In genomic region chr9:86519216-86519615, GRCh38 we compare ENCODE assay signal across 26 cellular contexts.
DNase-seq lines count a peak whose midpoint lies in the region; ATAC-seq and TF ChIP-seq lines count a peak whose summit lies in the region.
"Had no signal": no experiment of that assay in that cellular context is flagged by ENCODE, and none has a peak within 500 bp of the region (broad histone marks: within the 10 kb centered on the region; RNA-seq: fewer than 3 reads in every experiment).

No MANE protein-coding gene starts in this region.

- no peak for ATAC-seq in HG02759 (IDR thresholded peaks at IDR 0.05; ENCODE audit: unreplicated experiment)
- ATAC-seq: CD8-positive, alpha-beta T cell; GM23338; HepG2 had no signal

- no peak for TF ChIP-seq CTCF in CD14-positive monocyte (IDR thresholded peaks at IDR 0.05)

- H3K4me2 ChIP-seq in trophoblast cell (ENCODE audit: low read length): no peak overlapping the region
- H3K4me2 ChIP-seq: GM23338, PC-9, SK-N-SH had no signal

- H3K36me3 ChIP-seq in trophoblast cell (ENCODE audit: control insufficient read depth in 1 of 2, insufficient read depth in 2 of 2, low read length in 2 of 2): no peaks in the 10 kb centered on the region
- H3K36me3 ChIP-seq: BLaER1 treated with 17β-estradiol and CSF1 and Interleukin-3, amounts not matched to agents 10 nM and 100 nM; HAP-1 had no signal

- H3K27ac ChIP-seq in trophoblast cell (ENCODE audit: low read depth, low read length): no peak overlapping the region
- H3K27ac ChIP-seq: BLaER1 treated with 17β-estradiol and CSF1 and Interleukin-3, amounts not matched to agents 10 nM and 100 nM; HL-60; PC-9 had no signal

- no peak overlapping the region for H4K8ac ChIP-seq in trophoblast cell (ENCODE audit: low read depth, low read length)

- H2BK5ac ChIP-seq in trophoblast cell (ENCODE audit: low read depth, low read length, poor library complexity): no peak overlapping the region

- no peaks in the 10 kb centered on the region for H3K36me3 Mint-ChIP-seq in CD14-positive monocyte
- H3K36me3 Mint-ChIP-seq: CD8-positive, alpha-beta T cell had no signal

- no peak overlapping the region for H3K23ac ChIP-seq in trophoblast cell (ENCODE audit: low read length)

- no peak overlapping the region for H3K4me3 ChIP-seq in trophoblast cell (ENCODE audit: low read depth, low read length)
- H3K4me3 ChIP-seq: BLaER1 treated with 17β-estradiol and CSF1 and Interleukin-3, amounts not matched to agents 10 nM and 100 nM; GM23338; HAP-1; PC-9 had no signal

- H4K12ac ChIP-seq in trophoblast cell (ENCODE audit: low read depth, low read length): no peak overlapping the region

- no peak overlapping the region for H2BK120ac ChIP-seq in trophoblast cell (ENCODE audit: insufficient read depth, low read length, poor library complexity)

- no peaks in the 10 kb centered on the region for H3K27me3 ChIP-seq in trophoblast cell (ENCODE audit: insufficient read depth, low read length)
- H3K27me3 ChIP-seq: BLaER1 treated with 17β-estradiol and CSF1 and Interleukin-3, amounts not matched to agents 10 nM and 100 nM had no signal

- H2AK5ac ChIP-seq in trophoblast cell (ENCODE audit: low read length): no peak overlapping the region

- no peak overlapping the region for H3K4ac ChIP-seq in trophoblast cell (ENCODE audit: low read depth, low read length)

- H3K14ac ChIP-seq in trophoblast cell (ENCODE audit: low read length): no peak overlapping the region

- H3K18ac ChIP-seq in trophoblast cell (ENCODE audit: low read length): no peak overlapping the region

- no peaks in the 10 kb centered on the region for H3K79me2 ChIP-seq in trophoblast cell (ENCODE audit: control insufficient read depth, insufficient read depth, low read length, poor library complexity)

- H2AFZ ChIP-seq in trophoblast cell (ENCODE audit: insufficient read depth, low read length, poor library complexity): no peak overlapping the region
- H2AFZ ChIP-seq: GM23338, PC-9 had no signal

- peaks cover 0 to 5% (median 3%) of the 10 kb centered on the region in 3 donors for H3K27me3 Mint-ChIP-seq in CD14-positive monocyte (ENCODE audit: low read depth in 3 of 3)

- DNase-seq in LHCN-M2 (ENCODE audit: low read depth) (peak; percentile 58), dedifferentiated amniotic fluid mesenchymal stem cell (ENCODE audit: extremely low spot score) (peak; percentile 47), myocyte (ENCODE audit: low read depth) (peak; percentile 40), CD14-positive monocyte (ENCODE audit: low spot score) (no peak), NCI-H526 (lab: John Stamatoyannopoulos, UW) (no peak), trophoblast cell (no peak)
- DNase-seq: ACHN; CD8-positive, alpha-beta T cell; DMS153; KG1; NCI-H1105; NCI-H146; NCI-H2029; NCI-H2227 treated with DMSO at 0.1 percent for 48 hours; NCI-H510A; NCI-H748 treated with DMSO at 0.1 percent for 48 hours; PC-9; RPMI8226; SHP77; SK-N-SH had no signal

- H3K27ac Mint-ChIP-seq in CD14-positive monocyte: no peak overlapping the region
- H3K27ac Mint-ChIP-seq: CD8-positive, alpha-beta T cell; GM23338 had no signal

- H3K4me1 Mint-ChIP-seq in CD14-positive monocyte: no peaks in the 10 kb centered on the region
- H3K4me1 Mint-ChIP-seq: GM23338 had no signal

- no peak overlapping the region for H3K9ac ChIP-seq in trophoblast cell (ENCODE audit: low read length)
- H3K9ac ChIP-seq: BLaER1 treated with 17β-estradiol and CSF1 and Interleukin-3, amounts not matched to agents 10 nM and 100 nM; SK-N-SH had no signal

- peaks cover 4% of the 10 kb centered on the region for H3K79me1 ChIP-seq in trophoblast cell (ENCODE audit: low read length)

- no peak overlapping the region for H2BK12ac ChIP-seq in trophoblast cell (ENCODE audit: low read length)

- H3K4me3 Mint-ChIP-seq in CD14-positive monocyte: no peak overlapping the region
- H3K4me3 Mint-ChIP-seq: CD8-positive, alpha-beta T cell; GM23338 had no signal

- H4K91ac ChIP-seq in trophoblast cell (ENCODE audit: low read depth, low read length): no peak overlapping the region

- intact Hi-C loops in CD14-positive monocyte (cut with micrococcal nuclease): no loop called here

- no peaks in the 10 kb centered on the region for H3K4me1 ChIP-seq in trophoblast cell (ENCODE audit: control insufficient read depth in 1 of 2, insufficient read depth in 2 of 2, low read length in 2 of 2)
- H3K4me1 ChIP-seq: HAP-1 had no signal

- H3K9me3 Mint-ChIP-seq in CD14-positive monocyte: no peaks in the 10 kb centered on the region
- H3K9me3 Mint-ChIP-seq: CD8-positive, alpha-beta T cell; GM23338 had no signal

- H3K9me3 ChIP-seq in trophoblast cell (ENCODE audit: insufficient read depth, low read depth, low read length): no peaks in the 10 kb centered on the region
- H3K9me3 ChIP-seq: HAP-1, SK-N-SH had no signal

Comparison
In these comparisons a context has a peak if more than half of its experiments do, and no peak if none do; other contexts are left out.
1. DNase-seq: peak in LHCN-M2 (single experiment), dedifferentiated amniotic fluid mesenchymal stem cell (single experiment) and myocyte (single experiment); none in CD14-positive monocyte (single experiment), NCI-H526 (0 of 2) and trophoblast cell (0 of 2).